11 cellular contexts compared by ENCODE assay signal in genomic region chr5:95923918-95924559, GRCh38. TPM values are rescaled to one million over a fixed set of nuclear protein-coding genes. Genes with fewer than 3 reads are reported as not detected.
DNase-seq lines count a peak whose midpoint lies in the region; ATAC-seq, FAIRE-seq and TF ChIP-seq lines count a peak whose summit lies in the region.
"Had no signal": no experiment of that assay in that cellular context is flagged by ENCODE, and none has a peak within 500 bp of the region (broad histone marks: within the 10 kb centered on the region; RNA-seq: fewer than 3 reads in every experiment).

No MANE protein-coding gene starts in this region.

- POLR2A ChIA-PET in K562 (lab: Yijun Ruan, JAX) = interaction anchor here (0.5 to 2.4 kb wide), 4 partner anchors 12 to 816 kb away, joined by 3 to 12 read pairs (median 4); no protein-coding TSS in a partner anchor

- CTCF ChIA-PET in K562 (lab: Yijun Ruan, JAX; ENCODE audit: low intra/inter-chr PET ratio) = no interaction called here

- no peak for TF ChIP-seq EP300 in K562 (IDR thresholded peaks at IDR 0.05; ENCODE audit: low read length)

- ATAC-seq in GM21515 (IDR thresholded peaks at IDR 0.05; ENCODE audit: unreplicated experiment) (peak; percentile 34), HG03442 (IDR thresholded peaks at IDR 0.05; ENCODE audit: unreplicated experiment) (peak; percentile 34), K562 (peak; percentile 71), HG03045 (IDR thresholded peaks at IDR 0.05; ENCODE audit: unreplicated experiment) (no peak)

- H3K9ac ChIP-seq in K562 (ENCODE audit: insufficient read depth in 1 of 2, low read depth in 2 of 2, low read length in 2 of 2) = peak overlapping the region in 1 of 2 experiments; percentile 43; a peak in 1 of 4 replicates

- H3K27me3 ChIP-seq in K562 (ENCODE audit: control insufficient read depth in 2 of 2, insufficient read depth in 2 of 2, low read length in 2 of 2) = no peaks in the 10 kb centered on the region

- H3K36me3 ChIP-seq in K562 (ENCODE audit: control insufficient read depth, insufficient read depth, low read length) = no peaks in the 10 kb centered on the region

- peak overlapping the region; percentile 32; the same call in 1 of the 3 replicates for H3K27ac ChIP-seq in K562 (ENCODE audit: extremely low read depth, low read depth, low read length)

- H3K4me1 ChIP-seq in K562 (replicated peaks in 1 of 2; ENCODE audit: control insufficient read depth in 2 of 2, insufficient read depth in 2 of 2, low read length in 2 of 2) = peaks cover 10 to 43% of the 10 kb centered on the region in 2 experiments

- BruUV-seq in K562 (replicated peaks; lab: Mats Ljungman, UMichigan) = no TSS peak

- peaks cover 22% of the 10 kb centered on the region; the same call in 2 of the 3 replicates for H3K79me2 ChIP-seq in K562 (ENCODE audit: control insufficient read depth, insufficient read depth, low read length)

- H4K20me1 ChIP-seq in K562 (replicated peaks; ENCODE audit: control insufficient read depth, insufficient read depth, low read length) = no peaks in the 10 kb centered on the region

- TF ChIP-seq RAD21 in K562 (CRISPR knock-in tag; conservative IDR thresholded peaks at IDR 0.05 in 1 of 2, IDR thresholded peaks at IDR 0.05 in 1 of 2) = no peak

- no peaks in the 10 kb centered on the region for H3K9me3 ChIP-seq in K562 (replicated peaks; ENCODE audit: control insufficient read depth, insufficient read depth, low read depth, low read length)

- intact Hi-C loops in K562 (cut with micrococcal nuclease) = no loop called here

- TF ChIP-seq POLR2A in GM12892 (IDR thresholded peaks at IDR 0.05; ENCODE audit: low read depth, low read length) (no peak), K562 (conservative IDR thresholded peaks at IDR 0.05) (no peak)

- in situ Hi-C loops in K562 (cut with MboI) = no loop called here

- DNase-seq in GM12892 (ENCODE audit: insufficient read length) (no peak), K562 (ENCODE audit: extremely low read depth in 1 of 4, low spot score in 3 of 4) (peak in 1 of 4 experiments; percentile 47), NCI-H524 (lab: John Stamatoyannopoulos, UW) (no peak), cerebellar cortex (ENCODE audit: low spot score) (no peak), epidermal melanocyte (ENCODE audit: insufficient read length, low spot score) (no peak)
- DNase-seq: activated naive CD8-positive, alpha-beta T cell treated with anti-CD3 and anti-CD28 coated beads for 36 hours; natural killer cell had no signal

- H3K4me2 ChIP-seq in K562 (ENCODE audit: insufficient read depth, low read length) = peak overlapping the region; percentile 13; the same call in 1 of the 2 replicates

- H3K4me3 ChIP-seq in K562 = no peak overlapping the region

- TF ChIP-seq CTCF in K562 (IDR thresholded peaks at IDR 0.05 in 2 of 3, conservative IDR thresholded peaks at IDR 0.05 in 1 of 3; ENCODE audit: insufficient read depth in 2 of 3, low read depth in 1 of 3, low read length in 3 of 3) = no peak

- FAIRE-seq in GM12892 (lab: Jason Lieb, UNC) (peak; percentile 78), K562 (lab: Jason Lieb, UNC) (no peak)
- FAIRE-seq: HTR-8/SVneo had no signal

- no peak overlapping the region for H2AFZ ChIP-seq in K562 (ENCODE audit: low read depth, low read length)

- H3K9me1 ChIP-seq in K562 (ENCODE audit: control insufficient read depth, insufficient read depth, low read length) = no peaks in the 10 kb centered on the region

- 43% methylated on average over 2 of the region's 2 CpGs for WGBS in K562 (ENCODE audit: insufficient coverage, low coverage, missing lambda C conversion rate)

TF ChIP-seq in K562, 482 proteins besides CTCF, POLR2A, EP300 and RAD21:
- no peak for TF ChIP-seq ZNF212 (CRISPR knock-in tag; IDR thresholded peaks at IDR 0.05)
- no peak for TF ChIP-seq RBM15 (IDR thresholded peaks at IDR 0.05; ENCODE audit: insufficient read depth, low read length)
- TF ChIP-seq CBFB (CRISPR knock-in tag; IDR thresholded peaks at IDR 0.05) = no peak
- TF ChIP-seq ATF4 (CRISPR knock-in tag; IDR thresholded peaks at IDR 0.05) = no peak
- no peak for TF ChIP-seq HMG20B (CRISPR knock-in tag; IDR thresholded peaks at IDR 0.05)
- TF ChIP-seq HNRNPLL (IDR thresholded peaks at IDR 0.05; ENCODE audit: low read depth, low read length, poor library complexity, severe bottlenecking) = no peak
- no peak for TF ChIP-seq MCM5 (IDR thresholded peaks at IDR 0.05; ENCODE audit: low read depth)
- TF ChIP-seq HDAC8 (tag; IDR thresholded peaks at IDR 0.05) = no peak
- TF ChIP-seq CBFA2T3 (IDR thresholded peaks at IDR 0.05) = no peak
- TF ChIP-seq ZNF274 (IDR thresholded peaks at IDR 0.05; ENCODE audit: borderline replicate concordance, low read depth, low read length) = no peak
- no peak for TF ChIP-seq CCNT2 (IDR thresholded peaks at IDR 0.05; ENCODE audit: borderline replicate concordance, extremely low read depth, insufficient read length, low read depth, low read length)
TF ChIP-seq in K562: peak in this region for 0.

RNA-seq across cellular contexts. Expression of gene ELL2, which starts 37.6 kb away (rescaled TPM):
- 42.1 TPM for polyA plus RNA-seq in GM12892 (2012; ENCODE audit: missing spikeins)
- total RNA-seq in K562 (2011; cell fraction: chromatin; rRNA removed; ENCODE audit: low replicate concordance) = 31.2 and 65.3 TPM in 2 replicates
- total RNA-seq in K562 (2011; cell fraction: nucleolus; rRNA removed) = 11.2 and 15.0 TPM in 2 replicates
- total RNA-seq in K562 (2011; cell fraction: nucleoplasm; rRNA removed) = 29.9 and 45.8 TPM in 2 replicates
- 14.0 and 18.3 TPM in 2 replicates for total RNA-seq in K562 (2014; rRNA removed)
- 14.7 and 17.1 TPM in 2 replicates for total RNA-seq in K562 (2014; rRNA removed; fragmentation: Illumina TruSeq; extraction: Trizol)
- 10.1 and 12.5 TPM in 2 replicates for total RNA-seq in K562 (2015; rRNA removed; fragmentation: Illumina TruSeq; extraction: Trizol)
- total RNA-seq in K562 (2021) = 16.2 and 23.1 TPM in 2 replicates
- polyA plus RNA-seq in K562 (2011; rRNA removed) = 11.1 and 16.3 TPM in 2 replicates
- 4.0 and 4.7 TPM in 2 replicates for polyA plus RNA-seq in K562 (2011; cell fraction: cytosol; rRNA removed)
- 13.8 and 14.7 TPM in 2 replicates for polyA plus RNA-seq in K562 (2011; cell fraction: nucleus; rRNA removed)
- 8.3 and 11.9 TPM in 2 replicates for polyA plus RNA-seq in K562 (2012)
- 11.4 and 14.5 TPM in 2 replicates for polyA plus RNA-seq in K562 (2014; fragmentation: Illumina TruSeq; extraction: Trizol)
- 1 to 10 TPM; 4.3 to 6.8 TPM for polyA plus RNA-seq in K562 (2014; fragmentation: Nextera tagmentation; extraction: Ambion mirVana)
- polyA plus RNA-seq in K562 (2014; rRNA removed) = 9.0 and 14.6 TPM in 2 replicates
- polyA minus RNA-seq in K562 (2011; rRNA and poly(A)+ RNA removed) = 21.9 and 28.0 TPM in 2 replicates
- 4.8 and 11.7 TPM in 2 replicates for polyA minus RNA-seq in K562 (2011; cell fraction: cytosol; rRNA and poly(A)+ RNA removed)
- 21.4 and 33.0 TPM in 2 replicates for polyA minus RNA-seq in K562 (2011; cell fraction: nucleus; rRNA and poly(A)+ RNA removed)
